In the genomic region with DNA sequence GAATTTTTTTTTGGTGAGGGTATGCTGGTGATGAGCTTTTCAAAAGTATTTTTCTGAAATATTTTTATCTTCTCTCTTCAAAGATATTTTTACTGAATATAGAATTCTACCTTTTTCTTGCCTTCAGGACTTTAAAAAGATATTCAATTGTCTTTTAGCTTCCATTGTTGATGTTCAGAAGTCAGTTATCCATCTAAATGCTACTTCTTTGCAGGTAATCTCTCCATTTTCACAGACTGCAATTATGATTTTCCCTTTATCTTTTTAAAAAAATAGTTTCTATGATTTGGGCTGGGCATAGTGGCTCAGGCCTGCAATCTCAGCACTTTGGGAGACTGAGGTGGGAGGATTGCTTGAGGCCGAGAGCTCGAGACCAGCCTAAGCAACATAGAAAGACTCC, we compare ENCODE assay signal across 23 cellular contexts.
DNase-seq lines count a peak whose midpoint lies in the region; ATAC-seq, FAIRE-seq and TF ChIP-seq lines count a peak whose summit lies in the region.
"Had no signal": no experiment of that assay in that cellular context is flagged by ENCODE, and none has a peak within 500 bp of the region (broad histone marks: within the 10 kb centered on the region; RNA-seq: fewer than 3 reads in every experiment).

No MANE protein-coding gene starts in this region.

- CTCF ChIA-PET in SK-N-SH (lab: Yijun Ruan, JAX) (interaction anchor here (1.3 kb wide), 1 partner anchor 124 kb away, joined by 3 read pairs; no protein-coding TSS in a partner anchor), HEK293 (lab: Yijun Ruan, JAX) (interaction anchor here (0.7 kb wide), 2 partner anchors 16 to 83 kb away, joined by 3 read pairs; no protein-coding TSS in a partner anchor), GM12878 (lab: Yijun Ruan, JAX) (interaction anchor here (0.9 to 1.6 kb wide), 3 partner anchors 14 to 21 kb away, joined by 3 to 4 read pairs (median 3); no protein-coding TSS in a partner anchor)

- H3K9me2 ChIP-seq in SK-N-SH, result no peaks in the 10 kb centered on the region

- no peaks in the 10 kb centered on the region for H3K36me3 ChIP-seq in SK-N-SH (replicated peaks in 1 of 2; ENCODE audit: control insufficient read depth in 1 of 2, insufficient read depth in 2 of 2, low read length in 1 of 2)
- no peaks in the 10 kb centered on the region for H3K36me3 ChIP-seq in HEK293 (ENCODE audit: control insufficient read depth in 2 of 2, insufficient read depth in 1 of 2, low read length in 2 of 2)
- no peaks in the 10 kb centered on the region for H3K36me3 ChIP-seq in GM12878 (ENCODE audit: control insufficient read depth in 2 of 2, insufficient read depth in 2 of 2, low read length in 1 of 2)
- H3K36me3 ChIP-seq: BLaER1 treated with 17β-estradiol and CSF1 and Interleukin-3, amounts not matched to agents 10 nM and 100 nM had no signal

- no peaks in the 10 kb centered on the region for H3K79me2 ChIP-seq in SK-N-SH (ENCODE audit: insufficient read depth)
- no peaks in the 10 kb centered on the region for H3K79me2 ChIP-seq in GM12878 (ENCODE audit: control insufficient read depth, insufficient read depth, low read length)

- H3K9ac ChIP-seq in SK-N-SH, result no peak overlapping the region
- H3K9ac ChIP-seq in GM12878 (ENCODE audit: control insufficient read depth, insufficient read depth, low read length), result no peak overlapping the region
- H3K9ac ChIP-seq: BLaER1 treated with 17β-estradiol and CSF1 and Interleukin-3, amounts not matched to agents 10 nM and 100 nM had no signal

- H3K9me3 ChIP-seq in SK-N-SH, result no peaks in the 10 kb centered on the region; the same call in 1 of the 2 replicates
- H3K9me3 ChIP-seq in HEK293 (ENCODE audit: control insufficient read depth, insufficient read depth, low read depth, low read length), result no peaks in the 10 kb centered on the region
- H3K9me3 ChIP-seq in GM12878 (replicated peaks; ENCODE audit: control insufficient read depth, insufficient read depth, low read length), result no peaks in the 10 kb centered on the region; the same call in 1 of the 3 replicates
- H3K9me3 ChIP-seq: A549 had no signal

- H2AFZ ChIP-seq in SK-N-SH (ENCODE audit: low read depth) (no peak overlapping the region), GM12878 (ENCODE audit: control insufficient read depth, low read depth, low read length) (no peak overlapping the region)

- DNase-seq in DMS53 (lab: John Stamatoyannopoulos, UW) (peak; percentile 15), DMS53 treated with DMSO at 0.1 percent for 48 hours (lab: John Stamatoyannopoulos, UW; ENCODE audit: unreplicated experiment) (no peak), SK-N-SH (no peak), GM12878 (ENCODE audit: low read depth, low spot score) (no peak), frontal cortex (ENCODE audit: low spot score in 2 of 2) (no peak)
- DNase-seq: AML-193; Caco-2; CD4-positive, alpha-beta T cell; CD8-positive, alpha-beta T cell; DMS 273 treated with DMSO at 0.1 percent for 48 hours; DMS153; DMS79; DND-41; EL; GDM1 had no signal

- no peaks in the 10 kb centered on the region for H3K27me3 ChIP-seq in SK-N-SH (ENCODE audit: insufficient read depth)
- no peaks in the 10 kb centered on the region for H3K27me3 ChIP-seq in GM12878 (replicated peaks in 1 of 2; ENCODE audit: control insufficient read depth in 2 of 2, insufficient read depth in 2 of 2, low read length in 1 of 2)
- H3K27me3 ChIP-seq: BLaER1 treated with 17β-estradiol and CSF1 and Interleukin-3, amounts not matched to agents 10 nM and 100 nM had no signal

- no peak for TF ChIP-seq EP300 in SK-N-SH (IDR thresholded peaks at IDR 0.05; ENCODE audit: borderline replicate concordance in 1 of 2, low read depth in 1 of 2, low read length in 1 of 2)
- TF ChIP-seq EP300 in GM12878 (IDR thresholded peaks at IDR 0.05; ENCODE audit: borderline replicate concordance in 1 of 2, control insufficient read depth in 1 of 2, low read depth in 2 of 2, low read length in 2 of 2), result no peak

- TF ChIP-seq POLR2A in GM12878 (IDR thresholded peaks at IDR 0.05; ENCODE audit: low read depth, low read length), result no peak

- WGBS in SK-N-SH (ENCODE audit: low lambda C conversion rate), result 73% methylated on average over 2 of the region's 2 CpGs
- WGBS in GM12878 (ENCODE audit: insufficient coverage, insufficient replicate concordance, low lambda C conversion rate, missing lambda C conversion rate), result 87% methylated on average over 2 of the region's 2 CpGs

- RAD21 ChIA-PET in GM12878 (lab: Charles Lee; ENCODE audit: unreplicated experiment), result no interaction called here

- H4K20me1 ChIP-seq in SK-N-SH (ENCODE audit: insufficient read depth) (no peaks in the 10 kb centered on the region), GM12878 (ENCODE audit: control insufficient read depth, insufficient read depth) (no peaks in the 10 kb centered on the region)
- H4K20me1 ChIP-seq: BLaER1 treated with 17β-estradiol and CSF1 and Interleukin-3, amounts not matched to agents 10 nM and 100 nM had no signal

- H3K4me2 ChIP-seq in SK-N-SH (no peak overlapping the region), GM12878 (ENCODE audit: control insufficient read depth, insufficient read depth) (no peak overlapping the region)
- H3K4me2 ChIP-seq: A549; BLaER1 treated with 17β-estradiol and CSF1 and Interleukin-3, amounts not matched to agents 10 nM and 100 nM had no signal

- no peak for FAIRE-seq in GM12878 (lab: Jason Lieb, UNC)
- no peak for FAIRE-seq in frontal cortex (lab: Jason Lieb, UNC)
- FAIRE-seq: A549, GM12891, GM19239 had no signal

- no peaks in the 10 kb centered on the region for H3K4me1 ChIP-seq in SK-N-SH (ENCODE audit: control insufficient read depth in 1 of 2, insufficient read depth in 2 of 2, low read depth in 1 of 2, low read length in 1 of 2)
- no peaks in the 10 kb centered on the region for H3K4me1 ChIP-seq in HEK293 (ENCODE audit: control insufficient read depth, insufficient read depth, low read length)
- no peaks in the 10 kb centered on the region for H3K4me1 ChIP-seq in GM12878 (ENCODE audit: control insufficient read depth, insufficient read depth, low read length)
- H3K4me1 ChIP-seq: A549; BLaER1 treated with 17β-estradiol and CSF1 and Interleukin-3, amounts not matched to agents 10 nM and 100 nM had no signal

- intact Hi-C loops in GM12878 (cut with micrococcal nuclease; ENCODE audit: unreplicated experiment), result no loop called here

- SMC1A ChIA-PET in GM12878 (lab: Charles Lee; ENCODE audit: uncharacterized antibody, unreplicated experiment), result no interaction called here

- TF ChIP-seq RAD21 in SK-N-SH (IDR thresholded peaks at IDR 0.05; ENCODE audit: low read length) (no peak), GM12878 (IDR thresholded peaks at IDR 0.05; ENCODE audit: insufficient read depth, low read depth, low read length) (no peak)

- TF ChIP-seq CTCF in SK-N-SH (IDR thresholded peaks at IDR 0.05), result no peak
- no peak for TF ChIP-seq CTCF in HEK293 (tag by site-specific recombination; IDR thresholded peaks at IDR 0.05)
- no peak for TF ChIP-seq CTCF in GM12878 (IDR thresholded peaks at IDR 0.05 in 2 of 3, conservative IDR thresholded peaks at IDR 0.05 in 1 of 3; ENCODE audit: control insufficient read depth in 2 of 3, extremely low read depth in 1 of 3, insufficient read depth in 1 of 3, low read depth in 3 of 3, low read length in 3 of 3)

- ATAC-seq in SK-N-SH treated with all-trans-retinoic acid at 6 μM for 48 hours (no peak), GM12878 (no peak)
- ATAC-seq: A549; CD8-positive, alpha-beta T cell had no signal

- in situ Hi-C loops in GM12878 (cut with MboI), result no loop called here

- no peak overlapping the region for H3K27ac ChIP-seq in SK-N-SH (ENCODE audit: low read depth in 2 of 2, low read length in 1 of 2)
- no peak overlapping the region for H3K27ac ChIP-seq in HEK293 (ENCODE audit: extremely low read depth, low read depth, low read length)
- H3K27ac ChIP-seq in GM12878 (ENCODE audit: control insufficient read depth, insufficient read depth), result no peak overlapping the region
- H3K27ac ChIP-seq: 22Rv1; A549; BLaER1 treated with 17β-estradiol and CSF1 and Interleukin-3, amounts not matched to agents 10 nM and 100 nM; C4-2B had no signal

- BruUV-seq in GM12878 (replicated peaks; lab: Mats Ljungman, UMichigan), result no TSS peak

- H3K4me3 ChIP-seq in SK-N-SH (ENCODE audit: low read depth in 2 of 2, low read length in 1 of 2), result no peak overlapping the region
- H3K4me3 ChIP-seq in HEK293 (ENCODE audit: low read depth, low read length), result no peak overlapping the region
- H3K4me3 ChIP-seq in GM12878, result no peak overlapping the region
- H3K4me3 ChIP-seq: A549; BLaER1 treated with 17β-estradiol and CSF1 and Interleukin-3, amounts not matched to agents 10 nM and 100 nM had no signal

- POLR2A ChIA-PET in SK-N-SH (lab: Yijun Ruan, JAX), result no interaction called here
- POLR2A ChIA-PET in HEK293 (lab: Yijun Ruan, JAX), result no interaction called here
- POLR2A ChIA-PET in GM12878 (lab: Charles Lee), result no interaction called here

- H3F3A ChIP-seq in SK-N-SH (replicated peaks; ENCODE audit: insufficient read depth), result no peaks in the 10 kb centered on the region

TF ChIP-seq in SK-N-SH treated with all-trans-retinoic acid at 6 μM for 48 hours, 23 proteins besides CTCF, POLR2A, EP300 and RAD21:
- TF ChIP-seq ZFP30 (CRISPR knock-in tag; IDR thresholded peaks at IDR 0.05) (peak; percentile 48; the same call in 1 of the 2 replicates), ISL1 (CRISPR knock-in tag; IDR thresholded peaks at IDR 0.05) (no peak)

TF ChIP-seq in SK-N-SH, 30 proteins besides CTCF, POLR2A, EP300 and RAD21 (continues in another document):
- TF ChIP-seq GABPA (IDR thresholded peaks at IDR 0.05; ENCODE audit: low read depth) (no peak), MAX (IDR thresholded peaks at IDR 0.05; ENCODE audit: low read depth) (no peak)

TF ChIP-seq in HEK293, 187 proteins besides CTCF, POLR2A, EP300 and RAD21:
- TF ChIP-seq SETDB1 (IDR thresholded peaks at IDR 0.05; ENCODE audit: insufficient read length, low read length) (peak; percentile 30), MZF1 (tag by site-specific recombination; IDR thresholded peaks at IDR 0.05; ENCODE audit: borderline replicate concordance) (no peak)

TF ChIP-seq in GM12878, 131 proteins besides CTCF, POLR2A, EP300 and RAD21:
- TF ChIP-seq CBX5 (IDR thresholded peaks at IDR 0.05; ENCODE audit: low read depth) (peak; percentile 97), SMC3 (IDR thresholded peaks at IDR 0.05; ENCODE audit: borderline replicate concordance, low read length) (no peak)
